9 cellular contexts compared by ENCODE assay signal in genomic region chr22:17120281-17120680, GRCh38. TPM values are rescaled to one million over a fixed set of nuclear protein-coding genes. Genes with fewer than 3 reads are reported as not detected.
DNase-seq lines count a peak whose midpoint lies in the region; ATAC-seq and TF ChIP-seq lines count a peak whose summit lies in the region.
"Had no signal": no experiment of that assay in that cellular context is flagged by ENCODE, and none has a peak within 500 bp of the region (broad histone marks: within the 10 kb centered on the region; RNA-seq: fewer than 3 reads in every experiment).

No MANE protein-coding gene starts in this region.

- no peak for TF ChIP-seq CTCF in endodermal cell (conservative IDR thresholded peaks at IDR 0.05)

- H3K9me3 ChIP-seq in endodermal cell (ENCODE audit: control insufficient read depth, low read length) = no peaks in the 10 kb centered on the region

- H3K4me3 Mint-ChIP-seq in activated CD4-positive, alpha-beta T cell treated with anti-CD3 and anti-CD28 coated beads, Interleukin-2, amount 10 ng/mL, durations not matched to agents 7 days and 5 days = no peak overlapping the region
- H3K4me3 Mint-ChIP-seq in endodermal cell = peak overlapping the region; percentile 67
- H3K4me3 Mint-ChIP-seq in naive thymus-derived CD8-positive, alpha-beta T cell = peak overlapping the region in 6 of 10 donors; percentile 25 to 80 (median 47)

- DNase-seq in activated T-cell treated with anti-CD3 and anti-CD28 coated beads for 1 hour (ENCODE audit: low read depth) = peak; percentile 46
- no peak for DNase-seq in activated T-cell treated with anti-CD3 and anti-CD28 coated beads for 4 hours
- peak; percentile 58 for DNase-seq in activated CD4-positive, alpha-beta T cell treated with anti-CD3 and anti-CD28 coated beads, Interleukin-2, amount 10 ng/mL, durations not matched to agents 7 days and 5 days
- peak; percentile 97 for DNase-seq in endodermal cell
- DNase-seq in naive thymus-derived CD8-positive, alpha-beta T cell = peak; percentile 27 to 77 (median 58)
- no peak for DNase-seq in amniotic stem cell (lab: John Stamatoyannopoulos, UW)

- peaks cover 3% of the 10 kb centered on the region for H3K36me3 Mint-ChIP-seq in activated CD4-positive, alpha-beta T cell treated with anti-CD3 and anti-CD28 coated beads, Interleukin-2, amount 10 ng/mL, durations not matched to agents 7 days and 5 days (ENCODE audit: low read depth)
- no peaks in the 10 kb centered on the region for H3K36me3 Mint-ChIP-seq in endodermal cell (ENCODE audit: low read depth)
- H3K36me3 Mint-ChIP-seq in naive thymus-derived CD8-positive, alpha-beta T cell = peaks cover 0 to 5% (median 0%) of the 10 kb centered on the region in 3 donors
- H3K36me3 Mint-ChIP-seq: activated naive CD4-positive, alpha-beta T cell treated with anti-CD3 and anti-CD28 coated beads, Interleukin-2, amount 50 U/mL, for 24 hours had no signal

- ATAC-seq in naive thymus-derived CD8-positive, alpha-beta T cell = peak; percentile 59 to 76
- ATAC-seq in HG02763 (IDR thresholded peaks at IDR 0.05; ENCODE audit: unreplicated experiment) = no peak

- H3K27me3 Mint-ChIP-seq in activated CD4-positive, alpha-beta T cell treated with anti-CD3 and anti-CD28 coated beads, Interleukin-2, amount 10 ng/mL, durations not matched to agents 7 days and 5 days = peaks cover 30% of the 10 kb centered on the region
- peaks cover 17% of the 10 kb centered on the region for H3K27me3 Mint-ChIP-seq in endodermal cell (ENCODE audit: insufficient read depth)
- peaks cover 6 to 20% (median 8%) of the 10 kb centered on the region in 5 donors for H3K27me3 Mint-ChIP-seq in naive thymus-derived CD8-positive, alpha-beta T cell

- no peak overlapping the region for H3K27ac ChIP-seq in endodermal cell (ENCODE audit: low read depth, low read length)
- H3K27ac ChIP-seq in urinary bladder (ENCODE audit: low read depth) = no peak overlapping the region

- 6% methylated on average over 45 of the region's 45 CpGs; no CpG with 5 or more reads in 1 of the 2 experiments for WGBS in endodermal cell (ENCODE audit: insufficient coverage in 1 of 2, insufficient read length in 1 of 2), 2 experiments
- under 1% methylated on average over 45 of the region's 45 CpGs for whole genome bisulfite sequencing in urinary bladder

- H3K4me1 Mint-ChIP-seq in activated CD4-positive, alpha-beta T cell treated with anti-CD3 and anti-CD28 coated beads, Interleukin-2, amount 10 ng/mL, durations not matched to agents 7 days and 5 days = peaks cover 43% of the 10 kb centered on the region
- peaks cover 34% of the 10 kb centered on the region for H3K4me1 Mint-ChIP-seq in endodermal cell
- H3K4me1 Mint-ChIP-seq in naive thymus-derived CD8-positive, alpha-beta T cell = peaks cover 32 to 51% (median 47%) of the 10 kb centered on the region in 4 donors

- H3K4me1 ChIP-seq in endodermal cell (ENCODE audit: control insufficient read depth, insufficient read depth, low read length) = peaks cover 19% of the 10 kb centered on the region
- H3K4me1 ChIP-seq in urinary bladder (ENCODE audit: insufficient read depth) = peaks cover 2% of the 10 kb centered on the region

- H3K4me3 ChIP-seq in endodermal cell (ENCODE audit: low read length) (no peak overlapping the region), urinary bladder (ENCODE audit: low read depth, low read length) (peak overlapping the region; percentile 53)

- no peaks in the 10 kb centered on the region for H3K27me3 ChIP-seq in endodermal cell (ENCODE audit: control insufficient read depth, insufficient read depth, low read length, poor library complexity, severe bottlenecking)

- CTCF ChIA-PET in activated CD4-positive, alpha-beta T cell treated with anti-CD3 and anti-CD28 coated beads, Interleukin-2, amount 10 ng/mL, durations not matched to agents 7 days and 5 days (lab: Charles Lee) = interaction anchor here (1.4 kb wide), 1 partner anchor 10 kb away, joined by 5 read pairs; no protein-coding TSS in a partner anchor

- POLR2A ChIA-PET in activated CD4-positive, alpha-beta T cell treated with anti-CD3 and anti-CD28 coated beads, Interleukin-2, amount 10 ng/mL, durations not matched to agents 7 days and 5 days (lab: Charles Lee) = no interaction called here
- POLR2A ChIA-PET in naive thymus-derived CD8-positive, alpha-beta T cell (lab: Charles Lee) = interaction anchor here (0.7 to 6.8 kb wide), 3 partner anchors 13 to 52 kb away, joined by 3 to 74 read pairs (median 7); partner anchors contain the start of gene IL17RA

- no peak overlapping the region for H3K27ac Mint-ChIP-seq in activated CD4-positive, alpha-beta T cell treated with anti-CD3 and anti-CD28 coated beads, Interleukin-2, amount 10 ng/mL, durations not matched to agents 7 days and 5 days
- H3K27ac Mint-ChIP-seq in endodermal cell = no peak overlapping the region
- H3K27ac Mint-ChIP-seq in naive thymus-derived CD8-positive, alpha-beta T cell = no peak overlapping the region
- H3K27ac Mint-ChIP-seq: activated naive CD4-positive, alpha-beta T cell treated with anti-CD3 and anti-CD28 coated beads, Interleukin-2, amount 50 U/mL, for 24 hours had no signal

- H3K9me3 Mint-ChIP-seq in activated CD4-positive, alpha-beta T cell treated with anti-CD3 and anti-CD28 coated beads, Interleukin-2, amount 10 ng/mL, durations not matched to agents 7 days and 5 days = no peaks in the 10 kb centered on the region
- H3K9me3 Mint-ChIP-seq in endodermal cell = no peaks in the 10 kb centered on the region
- H3K9me3 Mint-ChIP-seq in naive thymus-derived CD8-positive, alpha-beta T cell = no peaks in the 10 kb centered on the region
- H3K9me3 Mint-ChIP-seq: activated naive CD4-positive, alpha-beta T cell treated with anti-CD3 and anti-CD28 coated beads, Interleukin-2, amount 50 U/mL, for 24 hours had no signal

- no peaks in the 10 kb centered on the region for H3K36me3 ChIP-seq in endodermal cell (ENCODE audit: control insufficient read depth, insufficient read depth, low read length)
- no peaks in the 10 kb centered on the region for H3K36me3 ChIP-seq in urinary bladder (ENCODE audit: insufficient read depth)

- no peak overlapping the region for H3K9ac ChIP-seq in endodermal cell (ENCODE audit: extremely low read depth, low read length, poor library complexity, severe bottlenecking)

RNA-seq across cellular contexts. Expression of gene TMEM121B, which starts 0.9 kb away (rescaled TPM):
- under 1 TPM; 0.05 to 0.06 TPM for total RNA-seq in activated CD4-positive, alpha-beta T cell treated with anti-CD3 and anti-CD28 coated beads, Interleukin-2, amount 10 ng/mL, durations not matched to agents 7 days and 5 days
- total RNA-seq in endodermal cell (10 to 100 TPM in 1 of 2 donors, 1 to 10 TPM in 1; 8.9 to 10.9 TPM), urinary bladder (0.21 TPM)
- 9.9 TPM for polyA plus RNA-seq in endodermal cell (2013, experiment 1 of 2)
- 7.9 TPM for polyA plus RNA-seq in endodermal cell (2013, experiment 2 of 2)
- total RNA-seq in naive thymus-derived CD8-positive, alpha-beta T cell = under 1 TPM; 0.08 to 0.11 TPM
- polyA plus RNA-seq in naive thymus-derived CD8-positive, alpha-beta T cell = not detected
- polyA plus RNA-seq in urinary bladder = 0.18 TPM

RNA-seq across cellular contexts. Expression of gene IL17RA, which starts 35.5 kb away (rescaled TPM):
- 10 to 100 TPM; 53.6 to 55.9 TPM for total RNA-seq in activated CD4-positive, alpha-beta T cell treated with anti-CD3 and anti-CD28 coated beads, Interleukin-2, amount 10 ng/mL, durations not matched to agents 7 days and 5 days
- 10 to 100 TPM; 14.8 to 16.0 TPM for total RNA-seq in endodermal cell
- 5.2 TPM for polyA plus RNA-seq in endodermal cell (2013, experiment 1 of 2)
- 7.0 TPM for polyA plus RNA-seq in endodermal cell (2013, experiment 2 of 2)
- 10 to 100 TPM; 69.9 to 78.6 TPM for total RNA-seq in naive thymus-derived CD8-positive, alpha-beta T cell
- 10 to 100 TPM; 26.2 to 57.7 (median 48.8) TPM for polyA plus RNA-seq in naive thymus-derived CD8-positive, alpha-beta T cell
- 5.1 TPM for total RNA-seq in urinary bladder
- polyA plus RNA-seq in urinary bladder = 9.1 TPM

RNA-seq across cellular contexts. Expression of gene HDHD5, which starts 38.8 kb away (rescaled TPM):
- total RNA-seq in activated CD4-positive, alpha-beta T cell treated with anti-CD3 and anti-CD28 coated beads, Interleukin-2, amount 10 ng/mL, durations not matched to agents 7 days and 5 days = 10 to 100 TPM; 30.9 to 37.1 TPM
- 10 to 100 TPM; 39.4 to 53.0 TPM for total RNA-seq in endodermal cell
- 40.5 TPM for polyA plus RNA-seq in endodermal cell (2013, experiment 1 of 2)
- polyA plus RNA-seq in endodermal cell (2013, experiment 2 of 2) = 36.8 TPM
- 10 to 100 TPM; 29.3 to 33.6 TPM for total RNA-seq in naive thymus-derived CD8-positive, alpha-beta T cell
- polyA plus RNA-seq in naive thymus-derived CD8-positive, alpha-beta T cell = 10 to 100 TPM; 48.5 to 72.7 (median 59.8) TPM
- total RNA-seq in urinary bladder = 13.2 TPM
- polyA plus RNA-seq in urinary bladder = 35.7 TPM

Comparison
In these comparisons a context has a peak if more than half of its experiments do, and no peak if none do; other contexts are left out.
1. DNase-seq: peak in activated T-cell treated with anti-CD3 and anti-CD28 coated beads for 1 hour (single experiment), activated CD4-positive, alpha-beta T cell treated with anti-CD3 and anti-CD28 coated beads, Interleukin-2, amount 10 ng/mL, durations not matched to agents 7 days and 5 days (single experiment), endodermal cell (single experiment) and naive thymus-derived CD8-positive, alpha-beta T cell (10 of 10); none in activated T-cell treated with anti-CD3 and anti-CD28 coated beads for 4 hours (single experiment) and amniotic stem cell (single experiment).